9 cellular contexts compared by ENCODE assay signal in genomic region chr22:16600644-16601436, GRCh38. TPM values are rescaled to one million over a fixed set of nuclear protein-coding genes. Genes with fewer than 3 reads are reported as not detected.
DNase-seq lines count a peak whose midpoint lies in the region; ATAC-seq and TF ChIP-seq lines count a peak whose summit lies in the region.
"Not testable (repeated sequence)": the region's sequence is repeated elsewhere in the genome, so short reads cannot be mapped to it uniquely, and the experiment has no call there.
"Had no signal": no experiment of that assay in that cellular context is flagged by ENCODE, and none has a peak within 500 bp of the region (broad histone marks: within the 10 kb centered on the region; RNA-seq: fewer than 3 reads in every experiment).

No MANE protein-coding gene starts in this region.

- H3K9me3 Mint-ChIP-seq in activated CD4-positive, alpha-beta memory T cell treated with anti-CD3 and anti-CD28 coated beads for 36 hours; stimulated activated naive CD8-positive, alpha-beta T cell treated with anti-CD3 and anti-CD28 coated beads, Interleukin-15, amount 100 ng/mL, for 72 hours: not testable (repeated sequence)

- not testable (repeated sequence) for H3K36me3 Mint-ChIP-seq in activated CD4-positive, alpha-beta memory T cell treated with anti-CD3 and anti-CD28 coated beads for 36 hours

- H3K4me3 ChIP-seq in AG04449 (ENCODE audit: low read depth, low read length) (peak overlapping the region; percentile 3; the same call in 1 of the 2 replicates), adrenal gland (peak overlapping the region in 1 of 4 donors; percentile 44), psoas muscle (peak overlapping the region; percentile 65)
- not testable (repeated sequence) for H3K4me3 ChIP-seq in fibroblast of pulmonary artery (replicated peaks; ENCODE audit: low read depth, low read length); right lobe of liver

- not testable (repeated sequence) for H3K4me1 Mint-ChIP-seq in activated CD4-positive, alpha-beta memory T cell treated with anti-CD3 and anti-CD28 coated beads for 36 hours (ENCODE audit: low read depth)
- H3K4me1 Mint-ChIP-seq in stimulated activated naive CD8-positive, alpha-beta T cell treated with anti-CD3 and anti-CD28 coated beads, Interleukin-15, amount 100 ng/mL, for 72 hours, result peaks cover 10% of the 10 kb centered on the region

- 4 to 11% (median 8%) methylated on average over 21 to 70 of the region's 71 CpGs for WGBS in adrenal gland, 4 donors
- 9% methylated on average over 20 of the region's 71 CpGs for WGBS in right lobe of liver (ENCODE audit: insufficient coverage, low coverage, low lambda C conversion rate, missing lambda C conversion rate)
- WGBS in psoas muscle, 3 donors, result 4 to 10% (median 5%) methylated on average over 22 to 70 of the region's 71 CpGs

- not testable (repeated sequence) for H3K4me3 Mint-ChIP-seq in activated CD4-positive, alpha-beta memory T cell treated with anti-CD3 and anti-CD28 coated beads for 36 hours
- H3K4me3 Mint-ChIP-seq in stimulated activated naive CD8-positive, alpha-beta T cell treated with anti-CD3 and anti-CD28 coated beads, Interleukin-15, amount 100 ng/mL, for 72 hours, result peak overlapping the region; percentile 61 to 64

- H3K27me3 Mint-ChIP-seq in activated CD4-positive, alpha-beta memory T cell treated with anti-CD3 and anti-CD28 coated beads for 36 hours, result peaks cover 38% of the 10 kb centered on the region
- peaks cover 37% of the 10 kb centered on the region for H3K27me3 Mint-ChIP-seq in stimulated activated naive CD8-positive, alpha-beta T cell treated with anti-CD3 and anti-CD28 coated beads, Interleukin-15, amount 100 ng/mL, for 72 hours

- H3K9me3 ChIP-seq in KOPT-K1 (ENCODE audit: insufficient read depth, low read length, poor library complexity, severe bottlenecking); adrenal gland (replicated peaks in 1 of 3); right lobe of liver; psoas muscle: not testable (repeated sequence)

- TF ChIP-seq POLR2A in adrenal gland (IDR thresholded peaks at IDR 0.05); right lobe of liver (IDR thresholded peaks at IDR 0.05): not testable (repeated sequence)

- H3K36me3 ChIP-seq in KOPT-K1 (ENCODE audit: insufficient read depth, low read length); adrenal gland (replicated peaks in 1 of 2); right lobe of liver; psoas muscle (ENCODE audit: insufficient read depth in 1 of 2, low read depth in 1 of 2): not testable (repeated sequence)

- intact Hi-C loops in activated CD4-positive, alpha-beta memory T cell treated with anti-CD3 and anti-CD28 coated beads for 36 hours (cut with micrococcal nuclease); adrenal gland (cut with DNase I); right lobe of liver (cut with DNase I); psoas muscle (cut with DNase I): not testable (repeated sequence)

- H3K27me3 ChIP-seq in adrenal gland (peaks cover 43% of the 10 kb centered on the region), psoas muscle (ENCODE audit: insufficient read depth in 3 of 3, low read length in 2 of 3) (peaks cover 0 to 31% (median 4%) of the 10 kb centered on the region in 3 donors)
- not testable (repeated sequence) for H3K27me3 ChIP-seq in right lobe of liver

- not testable (repeated sequence) for H3K4me1 ChIP-seq in adrenal gland (replicated peaks in 1 of 2); right lobe of liver; psoas muscle

- not testable (repeated sequence) for H3K27ac Mint-ChIP-seq in activated CD4-positive, alpha-beta memory T cell treated with anti-CD3 and anti-CD28 coated beads for 36 hours; stimulated activated naive CD8-positive, alpha-beta T cell treated with anti-CD3 and anti-CD28 coated beads, Interleukin-15, amount 100 ng/mL, for 72 hours

- POLR2A ChIA-PET in AG04449 (lab: Yijun Ruan, JAX); activated CD4-positive, alpha-beta memory T cell treated with anti-CD3 and anti-CD28 coated beads for 36 hours (lab: Charles Lee): not testable (repeated sequence)

- ATAC-seq in right lobe of liver, result peak; percentile 28 to 74 (median 56)
- ATAC-seq in psoas muscle, result peak; percentile 84 to 95 (median 93)
- ATAC-seq in stimulated activated naive CD8-positive, alpha-beta T cell treated with anti-CD3 and anti-CD28 coated beads, Interleukin-15, amount 100 ng/mL, for 72 hours, result peak; percentile 67

- not testable (repeated sequence) for DNase-seq in AG04449 (ENCODE audit: low read depth, low spot score)
- DNase-seq in activated CD4-positive, alpha-beta memory T cell treated with anti-CD3 and anti-CD28 coated beads for 36 hours, result peak; percentile 12
- DNase-seq in adrenal gland (peak in 6 of 7 donors; percentile 19 to 51 (median 30)), fibroblast of pulmonary artery (ENCODE audit: low read depth) (peak; percentile 16), right lobe of liver (peak in 1 of 3 donors; percentile 58), psoas muscle (peak; percentile 90 to 91)
- peak; percentile 37 to 50 for DNase-seq in stimulated activated naive CD8-positive, alpha-beta T cell treated with anti-CD3 and anti-CD28 coated beads, Interleukin-15, amount 100 ng/mL, for 72 hours

- H3K27ac ChIP-seq in KOPT-K1 (ENCODE audit: low read depth, low read length, poor library complexity, severe bottlenecking) (peak overlapping the region; percentile 38), adrenal gland (peak overlapping the region in 1 of 5 donors; percentile 69), psoas muscle (peak overlapping the region; percentile 79)
- not testable (repeated sequence) for H3K27ac ChIP-seq in right lobe of liver

- CTCF ChIA-PET in AG04449 (lab: Yijun Ruan, JAX); activated CD4-positive, alpha-beta memory T cell treated with anti-CD3 and anti-CD28 coated beads for 36 hours (lab: Charles Lee): not testable (repeated sequence)

- TF ChIP-seq CTCF in AG04449 (IDR thresholded peaks at IDR 0.05; ENCODE audit: insufficient read depth, low read length, missing control alignments); adrenal gland (IDR thresholded peaks at IDR 0.05); fibroblast of pulmonary artery (IDR thresholded peaks at IDR 0.05; ENCODE audit: low read length, missing control alignments); right lobe of liver (IDR thresholded peaks at IDR 0.05); psoas muscle (IDR thresholded peaks at IDR 0.05): not testable (repeated sequence)

RNA-seq across cellular contexts. Expression of gene CCT8L2, which starts 8.2 kb away (rescaled TPM):
- total RNA-seq in activated CD4-positive, alpha-beta memory T cell treated with anti-CD3 and anti-CD28 coated beads for 36 hours, result not detected
- total RNA-seq in adrenal gland (not detected), right lobe of liver (not detected), psoas muscle (not detected)
- polyA plus RNA-seq in adrenal gland (not detected), psoas muscle (under 1 TPM in 1 of 3 donors, not detected in 2; 0.04 TPM)
- total RNA-seq: endodermal cell had no signal
